30 cellular contexts compared by ENCODE assay signal in genomic region chr11:64728757-64729365, GRCh38.
"Had no signal": no experiment of that assay in that cellular context is flagged by ENCODE, and none has a peak within 500 bp of the region (broad histone marks: within the 10 kb centered on the region; RNA-seq: fewer than 3 reads in every experiment).

No MANE protein-coding gene starts in this region.

- H3K79me2 ChIP-seq: hepatocyte had no signal

- H3K4me3 Mint-ChIP-seq: activated T-cell treated with anti-CD3 and anti-CD28 coated beads, Interleukin-2, amount 50 U/mL, for 72 hours; dendritic cell treated with granulocyte-macrophage colony-stimulating factor and Interleukin-4, amounts not matched to agents 40 ng/mL and 50 ng/mL, for 4 days; natural killer cell; stimulated activated memory B cell treated with anti-CD40 and anti-IgM and Interleukin-4, amounts not matched to agents 10 μg/mL and 1 μg/mL and 100 μg/mL, for 72 hours had no signal

- H3K9me3 ChIP-seq: gastrocnemius medialis, ovary, prostate gland, sigmoid colon, stomach, thyroid gland, upper lobe of left lung had no signal

- ATAC-seq: activated T-cell treated with anti-CD3 and anti-CD28 coated beads, Interleukin-2, amount 50 U/mL, for 72 hours; gastrocnemius medialis; natural killer cell; stimulated activated memory B cell treated with anti-CD40 and anti-IgM and Interleukin-4, amounts not matched to agents 10 μg/mL and 1 μg/mL and 100 μg/mL, for 72 hours had no signal

- H3K27me3 Mint-ChIP-seq: stimulated activated memory B cell treated with anti-CD40 and anti-IgM and Interleukin-4, amounts not matched to agents 10 μg/mL and 1 μg/mL and 100 μg/mL, for 72 hours had no signal

- H3K36me3 Mint-ChIP-seq: natural killer cell had no signal

- DNase-seq: activated CD4-positive, alpha-beta T cell treated with anti-CD3 and anti-CD28 coated beads for 4 hours; activated CD4-positive, alpha-beta T cell treated with anti-CD3 and anti-CD28 coated beads, Interleukin-2, amount 50 U/mL, for 4 hours; activated effector memory CD4-positive, alpha-beta T cell treated with Interleukin-2 at 50 U/mL for 16 hours; activated naive CD4-positive, alpha-beta T cell treated with anti-CD3 and anti-CD28 coated beads, Interleukin-2, amount 50 U/mL, for 16 hours; activated T-cell treated with anti-CD3 and anti-CD28 coated beads for 4 hours; activated T-cell treated with anti-CD3 and anti-CD28 coated beads, Interleukin-2, amount 50 U/mL, for 72 hours; amygdala; caudate nucleus; erythroblast; gastrocnemius medialis; glutamatergic neuron; left colon; midbrain; natural killer cell; retina; small intestine; stimulated activated CD4-positive, alpha-beta T cell treated with anti-CD3 and anti-CD28 coated beads, Interleukin-1b, Interleukin-23, amount 100 ng/mL, for 48 hours; stimulated activated CD4-positive, alpha-beta T cell treated with anti-CD3 and anti-CD28 coated beads, Interleukin-4, amount 100 ng/mL, for 4 hours; stimulated activated CD8-positive, alpha-beta memory T cell treated with anti-CD3 and anti-CD28 coated beads, Interleukin-4, amount 100 ng/mL, for 48 hours; stomach; T-helper 2 cell; thyroid gland; upper lobe of left lung had no signal

- H3K9me3 Mint-ChIP-seq: activated T-cell treated with anti-CD3 and anti-CD28 coated beads, Interleukin-2, amount 50 U/mL, for 72 hours; dendritic cell treated with granulocyte-macrophage colony-stimulating factor and Interleukin-4, amounts not matched to agents 40 ng/mL and 50 ng/mL, for 4 days; natural killer cell; stimulated activated memory B cell treated with anti-CD40 and anti-IgM and Interleukin-4, amounts not matched to agents 10 μg/mL and 1 μg/mL and 100 μg/mL, for 72 hours had no signal

- FAIRE-seq: keratinocyte, small intestine had no signal

- H3K36me3 ChIP-seq: gastrocnemius medialis, ovary, prostate gland, thyroid gland had no signal

- H3K27ac Mint-ChIP-seq: activated T-cell treated with anti-CD3 and anti-CD28 coated beads, Interleukin-2, amount 50 U/mL, for 72 hours; dendritic cell treated with granulocyte-macrophage colony-stimulating factor and Interleukin-4, amounts not matched to agents 40 ng/mL and 50 ng/mL, for 4 days; stimulated activated memory B cell treated with anti-CD40 and anti-IgM and Interleukin-4, amounts not matched to agents 10 μg/mL and 1 μg/mL and 100 μg/mL, for 72 hours had no signal

- H3K4me1 ChIP-seq: gastrocnemius medialis, prostate gland, thyroid gland had no signal

- H3K4me2 ChIP-seq: hepatocyte had no signal

- H3K27me3 ChIP-seq: gastrocnemius medialis, ovary, sigmoid colon, thyroid gland, upper lobe of left lung had no signal

- H3K4me3 ChIP-seq: gastrocnemius medialis, hepatocyte, ovary, prostate gland, sigmoid colon, stomach, thyroid gland, upper lobe of left lung had no signal

- H3K27ac ChIP-seq: gastrocnemius medialis, hepatocyte, ovary, prostate gland, sigmoid colon, stomach, thyroid gland, upper lobe of left lung had no signal

- H2AFZ ChIP-seq: hepatocyte had no signal
